In the genomic region with DNA sequence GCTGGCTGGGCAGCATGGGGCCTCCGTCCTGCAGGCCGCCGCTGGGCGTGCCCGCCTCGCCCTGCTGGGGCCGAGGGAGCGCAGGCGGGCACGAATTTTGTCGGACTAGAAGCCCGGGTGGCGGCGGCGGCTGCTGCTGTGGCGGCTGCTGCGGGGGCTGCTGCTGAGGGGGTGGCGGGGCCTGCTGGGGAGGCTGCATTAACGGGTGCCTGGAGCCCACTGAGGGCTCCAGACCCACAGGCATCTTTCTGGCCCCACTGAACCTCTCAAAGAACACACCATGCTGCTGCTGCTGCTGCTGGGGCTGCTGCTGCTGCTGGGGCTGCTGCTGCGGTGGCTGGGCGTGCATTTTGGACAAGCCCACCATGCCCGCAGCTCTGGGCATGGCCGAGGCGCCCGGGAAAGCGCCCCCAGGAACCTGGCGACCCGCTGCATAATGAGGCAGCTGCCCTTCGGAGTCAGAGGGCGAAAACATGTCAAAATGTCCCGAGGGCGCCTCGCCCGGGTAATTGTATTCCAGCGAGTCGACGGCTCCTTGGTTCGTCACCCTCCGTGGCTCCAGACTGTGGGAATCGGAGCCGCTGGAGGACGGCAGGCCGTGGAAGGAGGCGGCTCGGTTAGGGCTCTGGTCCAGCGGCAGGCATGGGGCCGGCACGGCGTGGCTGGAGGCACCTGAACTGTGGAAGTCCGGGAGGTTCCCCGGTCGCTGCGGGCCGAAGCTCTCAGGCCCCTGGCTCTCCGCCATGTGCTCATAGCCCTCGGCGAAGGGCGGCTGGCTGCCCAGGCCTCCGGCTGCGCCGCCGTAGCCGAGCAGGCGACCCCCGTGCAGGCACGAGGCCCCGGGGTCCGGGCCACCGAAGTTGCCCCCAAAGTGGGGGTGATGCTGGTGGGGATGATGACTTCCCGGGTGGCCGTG, we compare ENCODE assay signal across 9 cellular contexts. TPM values are rescaled to one million over a fixed set of nuclear protein-coding genes. Genes with fewer than 3 reads are reported as not detected.
DNase-seq lines count a peak whose midpoint lies in the region; ATAC-seq and TF ChIP-seq lines count a peak whose summit lies in the region.
"Had no signal": no experiment of that assay in that cellular context is flagged by ENCODE, and none has a peak within 500 bp of the region (broad histone marks: within the 10 kb centered on the region; RNA-seq: fewer than 3 reads in every experiment).

No MANE protein-coding gene starts in this region.

- H3K27ac ChIP-seq in Peyer's patch (peak overlapping the region in 2 of 4 donors; percentile 38 to 83), osteoblast (ENCODE audit: low read depth, low read length) (no peak overlapping the region)

- H3K4me2 ChIP-seq in osteoblast (ENCODE audit: insufficient read depth, low read length), result peak overlapping the region; percentile 81

- CTCF ChIA-PET in HEK293T (lab: Yijun Ruan, JAX), result no interaction called here

- peak; percentile 8 for DNase-seq in ACHN
- DNase-seq in Peyer's patch, result no peak
- peak in 1 of 2 donors; percentile 56 for DNase-seq in foreskin fibroblast
- DNase-seq in osteoblast (ENCODE audit: insufficient read length, low spot score, missing footprints), result peak; percentile 93
- no peak for DNase-seq in HEK293T (ENCODE audit: extremely low spot score)
- DNase-seq: natural killer cell had no signal

- in situ Hi-C loops in ACHN (cut with HindIII; ENCODE audit: low pct_ligation_motif_present, low pct_unique_long_range_greater_than_20kb, low sequenced_read_pairs), result no loop called here

- no peak for TF ChIP-seq POLR2A in Peyer's patch (IDR thresholded peaks at IDR 0.05)

- ATAC-seq in HG03469 (IDR thresholded peaks at IDR 0.05; ENCODE audit: unreplicated experiment) (no peak), GM21367 (IDR thresholded peaks at IDR 0.05; ENCODE audit: unreplicated experiment) (no peak)
- ATAC-seq in activated CD4-positive, CD25-positive, alpha-beta regulatory T cell treated with anti-CD3 and anti-CD28 coated beads, Interleukin-2, amount 50 U/mL, for 24 hours, result no peak

- H3K36me3 ChIP-seq in Peyer's patch (no peaks in the 10 kb centered on the region), osteoblast (ENCODE audit: insufficient read depth, low read length) (no peaks in the 10 kb centered on the region)

- no peaks in the 10 kb centered on the region for H4K20me1 ChIP-seq in osteoblast (ENCODE audit: insufficient read depth, low read length)

- H3K4me3 ChIP-seq in Peyer's patch (peak overlapping the region; percentile 63 to 90 (median 75)), foreskin fibroblast (ENCODE audit: low read depth in 1 of 2, low read length in 2 of 2) (peak overlapping the region; percentile 70 to 72), osteoblast (ENCODE audit: insufficient read depth, low read length) (peak overlapping the region; percentile 74)

- H3K27me3 ChIP-seq in Peyer's patch, result peaks cover 0 to 15% of the 10 kb centered on the region in 2 donors
- H3K27me3 ChIP-seq in osteoblast (ENCODE audit: insufficient read depth, low read length), result peaks cover 19% of the 10 kb centered on the region

- no peaks in the 10 kb centered on the region for H3K79me2 ChIP-seq in osteoblast (ENCODE audit: insufficient read depth, low read length)

- H3K4me1 ChIP-seq in Peyer's patch, result peaks cover 0 to 28% (median 7%) of the 10 kb centered on the region in 4 donors
- H3K4me1 ChIP-seq in osteoblast (ENCODE audit: insufficient read depth, low read length), result no peaks in the 10 kb centered on the region

- H2AFZ ChIP-seq in osteoblast (ENCODE audit: low read length), result no peak overlapping the region

- TF ChIP-seq CTCF in Peyer's patch (IDR thresholded peaks at IDR 0.05) (no peak), foreskin fibroblast (IDR thresholded peaks at IDR 0.05; ENCODE audit: low read depth, low read length) (no peak), osteoblast (IDR thresholded peaks at IDR 0.05; ENCODE audit: extremely low read depth, low read depth, low read length) (no peak)

- H3K9me3 ChIP-seq in Peyer's patch (no peaks in the 10 kb centered on the region), osteoblast (ENCODE audit: low read depth, low read length) (no peaks in the 10 kb centered on the region)

- POLR2A ChIA-PET in HEK293T (lab: Yijun Ruan, JAX), result no interaction called here

TF ChIP-seq in HEK293T, 16 proteins besides CTCF, POLR2A, EP300 and RAD21:
- TF ChIP-seq NFRKB (IDR thresholded peaks at IDR 0.05) (no peak), TARDBP (IDR thresholded peaks at IDR 0.05) (no peak), L3MBTL2 (conservative IDR thresholded peaks at IDR 0.05) (no peak), CTBP1 (IDR thresholded peaks at IDR 0.05; ENCODE audit: borderline replicate concordance) (no peak), BHLHE40 (IDR thresholded peaks at IDR 0.05; ENCODE audit: borderline replicate concordance) (no peak), FOXA1 (IDR thresholded peaks at IDR 0.05) (no peak), SP1 (IDR thresholded peaks at IDR 0.05) (no peak)
TF ChIP-seq in HEK293T: peak in this region for 0.

RNA-seq across cellular contexts. Expression of gene MN1, which starts 2.0 kb away (rescaled TPM):
- total RNA-seq in Peyer's patch, result 1 to 10 TPM in 3 of 4 donors, under 1 TPM in 1; 0.53 to 2.8 (median 1.5) TPM
- 4.7 and 6.2 TPM in 2 replicates for total RNA-seq in osteoblast

Comparison
In these comparisons a context has a peak if more than half of its experiments do, and no peak if none do; other contexts are left out.
1. DNase-seq: peak in ACHN (single experiment) and osteoblast (single experiment); none in Peyer's patch (0 of 3) and HEK293T (single experiment).
2. Peak in every context shown above with its lines, with median percentiles within 50 percentile points of each other: H3K4me3 ChIP-seq.